In genomic region chr3:165753560-165753959, GRCh38 we compare ENCODE assay signal across 21 cellular contexts.
DNase-seq lines count a peak whose midpoint lies in the region; ATAC-seq and TF ChIP-seq lines count a peak whose summit lies in the region.
"Had no signal": no experiment of that assay in that cellular context is flagged by ENCODE, and none has a peak within 500 bp of the region (broad histone marks: within the 10 kb centered on the region; RNA-seq: fewer than 3 reads in every experiment).

No MANE protein-coding gene starts in this region.

- ATAC-seq in HG03521 (IDR thresholded peaks at IDR 0.05; ENCODE audit: unreplicated experiment), result no peak
- ATAC-seq: gastrocnemius medialis, SK-N-SH treated with all-trans-retinoic acid at 6 μM for 48 hours had no signal

- no peak overlapping the region for H2AK5ac ChIP-seq in mesenchymal stem cell (ENCODE audit: low read length, severe bottlenecking)

- no peak overlapping the region for H3K23ac ChIP-seq in mesenchymal stem cell (ENCODE audit: low read length in 2 of 2)

- no peak overlapping the region for H2BK120ac ChIP-seq in mesenchymal stem cell (ENCODE audit: low read depth, low read length)

- no peak overlapping the region for H4K8ac ChIP-seq in mesenchymal stem cell (ENCODE audit: low read length)

- H3K27ac ChIP-seq in mesenchymal stem cell (ENCODE audit: low read length, poor library complexity, severe bottlenecking), result no peak overlapping the region
- H3K27ac ChIP-seq in osteoblast (ENCODE audit: low read depth, low read length), result no peak overlapping the region
- H3K27ac ChIP-seq: C4-2B, gastrocnemius medialis, tibial nerve had no signal

- no peak overlapping the region for H3K18ac ChIP-seq in mesenchymal stem cell (ENCODE audit: low read depth in 1 of 2, low read length in 2 of 2)

- TF ChIP-seq CTCF in choroid plexus epithelial cell (conservative IDR thresholded peaks at IDR 0.05; ENCODE audit: low read depth, low read length) (no peak), osteoblast (IDR thresholded peaks at IDR 0.05; ENCODE audit: extremely low read depth, low read depth, low read length) (no peak), GM13976 (IDR thresholded peaks at IDR 0.05; ENCODE audit: borderline replicate concordance, control extremely low read depth, extremely low read depth, insufficient read depth, missing control alignments) (no peak)

- H3K9ac ChIP-seq in mesenchymal stem cell (ENCODE audit: low read length), result no peak overlapping the region

- H3K79me2 ChIP-seq in osteoblast (ENCODE audit: insufficient read depth, low read length), result no peaks in the 10 kb centered on the region

- H3K9me3 ChIP-seq in mesenchymal stem cell (ENCODE audit: control insufficient read depth, low read length), result no peaks in the 10 kb centered on the region
- no peaks in the 10 kb centered on the region for H3K9me3 ChIP-seq in osteoblast (ENCODE audit: low read depth, low read length)
- H3K9me3 ChIP-seq: gastrocnemius medialis, tibial nerve had no signal

- H3K4me3 ChIP-seq in choroid plexus epithelial cell (ENCODE audit: low read depth, low read length) (no peak overlapping the region), mesenchymal stem cell (ENCODE audit: insufficient read depth in 1 of 2, low read depth in 1 of 2, low read length in 2 of 2) (no peak overlapping the region), osteoblast (ENCODE audit: insufficient read depth, low read length) (no peak overlapping the region)
- H3K4me3 ChIP-seq: gastrocnemius medialis, lung, tibial nerve had no signal

- H4K91ac ChIP-seq in mesenchymal stem cell (ENCODE audit: low read length), result no peak overlapping the region

- H3K4me2 ChIP-seq in mesenchymal stem cell (ENCODE audit: low read length, poor library complexity, severe bottlenecking) (no peak overlapping the region), osteoblast (ENCODE audit: insufficient read depth, low read length) (no peak overlapping the region)

- peak; percentile 8 for DNase-seq in HPDE6-E6E7 (ENCODE audit: extremely low spot score)
- peak; percentile 93 for DNase-seq in NCI-H446 treated with DMSO at 0.1 percent for 48 hours (lab: John Stamatoyannopoulos, UW)
- DNase-seq in choroid plexus epithelial cell (ENCODE audit: low read depth), result peak; percentile 5
- DNase-seq in mesenchymal stem cell, result peak; percentile 37
- DNase-seq in osteoblast (ENCODE audit: insufficient read length, low spot score, missing footprints), result no peak
- DNase-seq in activated T-cell treated with anti-CD3 and anti-CD28 coated beads, Interleukin-2, amount 50 U/mL, for 48 hours, result no peak
- no peak for DNase-seq in GM13976 (ENCODE audit: low spot score)
- DNase-seq: activated CD4-positive, alpha-beta T cell treated with anti-CD3 and anti-CD28 coated beads, Interleukin-2, amount 50 U/mL, for 4 hours; activated T-cell treated with anti-CD3 and anti-CD28 coated beads, Interleukin-2, amount 50 U/mL, for 24 hours; effector CD4-positive, alpha-beta T cell; gastrocnemius medialis; IMR-90; naive B cell; NCI-H1092 treated with DMSO at 0.1 percent for 48 hours; NCI-H510A; OCI-M1 had no signal

- H3K36me3 ChIP-seq in mesenchymal stem cell (ENCODE audit: control insufficient read depth in 1 of 2, insufficient read depth in 2 of 2, low read depth in 1 of 2, low read length in 2 of 2), result no peaks in the 10 kb centered on the region
- H3K36me3 ChIP-seq in osteoblast (ENCODE audit: insufficient read depth, low read length), result no peaks in the 10 kb centered on the region
- H3K36me3 ChIP-seq: gastrocnemius medialis, tibial nerve had no signal

- H3K4me1 ChIP-seq in mesenchymal stem cell (ENCODE audit: control insufficient read depth, insufficient read depth, low read depth, low read length) (no peaks in the 10 kb centered on the region), osteoblast (ENCODE audit: insufficient read depth, low read length) (no peaks in the 10 kb centered on the region)
- H3K4me1 ChIP-seq: gastrocnemius medialis, tibial nerve had no signal

- no peaks in the 10 kb centered on the region for H3K79me1 ChIP-seq in mesenchymal stem cell (replicated peaks; ENCODE audit: low read length, poor library complexity, severe bottlenecking)

- no peak overlapping the region for H2BK15ac ChIP-seq in mesenchymal stem cell (ENCODE audit: low read depth, poor library complexity, severe bottlenecking)

- H3K14ac ChIP-seq in mesenchymal stem cell (ENCODE audit: low read length in 2 of 2), result no peak overlapping the region

- H2AFZ ChIP-seq in mesenchymal stem cell (ENCODE audit: low read depth, low read length), result no peak overlapping the region
- no peak overlapping the region for H2AFZ ChIP-seq in osteoblast (ENCODE audit: low read length)

- H3K27me3 ChIP-seq in mesenchymal stem cell (ENCODE audit: control insufficient read depth in 1 of 2, insufficient read depth in 1 of 2, low read length in 2 of 2) (no peaks in the 10 kb centered on the region), osteoblast (ENCODE audit: insufficient read depth, low read length) (no peaks in the 10 kb centered on the region)
- H3K27me3 ChIP-seq: gastrocnemius medialis, tibial nerve had no signal

- no peaks in the 10 kb centered on the region for H4K20me1 ChIP-seq in osteoblast (ENCODE audit: insufficient read depth, low read length)

- H2BK12ac ChIP-seq in mesenchymal stem cell (ENCODE audit: low read length in 2 of 2), result no peak overlapping the region

- H3K4ac ChIP-seq in mesenchymal stem cell (ENCODE audit: low read depth in 1 of 2, low read length in 2 of 2), result no peak overlapping the region

- no peak overlapping the region for H2BK5ac ChIP-seq in mesenchymal stem cell (ENCODE audit: low read depth, low read length, poor library complexity, severe bottlenecking)

- in situ Hi-C loops in GM13976 (cut with MboI; ENCODE audit: low sequenced_read_pairs, unreplicated experiment), result no loop called here

Comparison
In these comparisons a context has a peak if more than half of its experiments do, and no peak if none do; other contexts are left out.
1. DNase-seq: peak in HPDE6-E6E7 (single experiment), NCI-H446 treated with DMSO at 0.1 percent for 48 hours (single experiment), choroid plexus epithelial cell (single experiment) and mesenchymal stem cell (single experiment); none in osteoblast (single experiment), activated T-cell treated with anti-CD3 and anti-CD28 coated beads, Interleukin-2, amount 50 U/mL, for 48 hours (0 of 2) and GM13976 (single experiment).